In genomic region chr17:19447085-19447583, GRCh38 we compare ENCODE assay signal across 8 cellular contexts. TPM values are rescaled to one million over a fixed set of nuclear protein-coding genes. Genes with fewer than 3 reads are reported as not detected.
DNase-seq lines count a peak whose midpoint lies in the region; ATAC-seq lines count a peak whose summit lies in the region.

No MANE protein-coding gene starts in this region.

- in situ Hi-C loops in GM23248 (cut with MboI) = no loop called here

- H3K79me2 ChIP-seq in GM23248 (ENCODE audit: insufficient read depth) = no peaks in the 10 kb centered on the region

- H3K27me3 ChIP-seq in GM23248 (replicated peaks; ENCODE audit: insufficient read depth) (no peaks in the 10 kb centered on the region), layer of hippocampus (ENCODE audit: control insufficient read depth, insufficient read depth, low read length) (no peaks in the 10 kb centered on the region)

- H3K4me3 ChIP-seq in GM23248 = peak overlapping the region; percentile 31; the same call in 1 of the 2 replicates

- no peaks in the 10 kb centered on the region for H3K9me3 ChIP-seq in GM23248 (ENCODE audit: low read depth)

- H3K4me1 ChIP-seq in GM23248 (ENCODE audit: insufficient read depth) = peaks cover 32% of the 10 kb centered on the region

- whole genome bisulfite sequencing in GM23248 (ENCODE audit: low coverage in 1 of 2, low lambda C conversion rate in 2 of 2, missing lambda C conversion rate in 2 of 2), 2 experiments = 24 to 28% methylated on average over 3 of the region's 3 CpGs

- peak overlapping the region; percentile 63 for H3K9ac ChIP-seq in GM23248

- peak overlapping the region; percentile 67 for H3K4me2 ChIP-seq in GM23248 (ENCODE audit: unreplicated experiment)

- H3F3A ChIP-seq in GM23248 (ENCODE audit: insufficient read depth) = peaks cover 25% of the 10 kb centered on the region

- H3K27ac ChIP-seq in GM23248 = peak overlapping the region; percentile 85
- peak overlapping the region; percentile 80 for H3K27ac ChIP-seq in layer of hippocampus (ENCODE audit: low read depth, low read length)

- ATAC-seq in HG03520 (IDR thresholded peaks at IDR 0.05; ENCODE audit: unreplicated experiment) = no peak

- H3K36me3 ChIP-seq in GM23248 (ENCODE audit: low read depth) = no peaks in the 10 kb centered on the region

- H3K9me2 ChIP-seq in GM23248 (ENCODE audit: insufficient read depth) = no peaks in the 10 kb centered on the region

- H4K20me1 ChIP-seq in GM23248 (ENCODE audit: insufficient read depth) = no peaks in the 10 kb centered on the region

- H2AFZ ChIP-seq in GM23248 = peak overlapping the region; percentile 86

- DNase-seq in A172 (ENCODE audit: low spot score) (peak; percentile 84), GM23248 (peak; percentile 77), NCI-H446 (lab: John Stamatoyannopoulos, UW) (peak; percentile 77 to 87), cerebellum (ENCODE audit: low spot score) (peak; percentile 89)
- peak; percentile 75 for DNase-seq in activated CD4-positive, alpha-beta T cell treated with anti-CD3 and anti-CD28 coated beads for 48 hours
- peak; percentile 42 to 74 (median 53) for DNase-seq in stimulated activated CD4-positive, alpha-beta T cell treated with anti-CD3 and anti-CD28 coated beads, Interleukin-1b, Interleukin-23, amount 100 ng/mL, for 24 hours (ENCODE audit: low read depth in 4 of 4, low spot score in 1 of 4)

RNA-seq across cellular contexts. Expression of gene RNF112, which starts 36.1 kb away (rescaled TPM):
- total RNA-seq in A172 (2014; rRNA removed; shearing (Covaris generic)) = not detected in 2 replicates
- total RNA-seq in GM23248 (2014; rRNA removed; shearing (Covaris generic)) = 7.8 and 9.1 TPM in 2 replicates
- polyA plus RNA-seq in GM23248 (2016; fragmentation: Nextera tagmentation; extraction: Ambion mirVana) = 0.75 and 0.83 TPM in 2 replicates
- 16.9 TPM for total RNA-seq in cerebellum
